ENCODE assay signal across 22 cellular contexts in genomic region chr15:91966181-91966552, GRCh38.
DNase-seq lines count a peak whose midpoint lies in the region; ATAC-seq, FAIRE-seq and TF ChIP-seq lines count a peak whose summit lies in the region.
"Had no signal": no experiment of that assay in that cellular context is flagged by ENCODE, and none has a peak within 500 bp of the region (broad histone marks: within the 10 kb centered on the region; RNA-seq: fewer than 3 reads in every experiment).

No MANE protein-coding gene starts in this region.

- 25% methylated on average over 7 of the region's 7 CpGs for WGBS in A549 (ENCODE audit: missing lambda C conversion rate)

- no TSS peak for BruUV-seq in PC-3 (replicated peaks; lab: Mats Ljungman, UMichigan)

- H3K4me3 Mint-ChIP-seq in activated CD4-positive, alpha-beta T cell treated with anti-CD3 and anti-CD28 coated beads, Interleukin-2, amount 10 ng/mL, durations not matched to agents 24 days and 14 days, result no peak overlapping the region
- no peak overlapping the region for H3K4me3 Mint-ChIP-seq in WTC11
- H3K4me3 Mint-ChIP-seq: CD14-positive monocyte had no signal

- CTCF ChIA-PET in A549 (lab: Yijun Ruan, JAX), result interaction anchor here (0.6 to 7.2 kb wide), 9 partner anchors 15 to 663 kb away, joined by 3 to 52 read pairs (median 3); no protein-coding TSS in a partner anchor
- CTCF ChIA-PET in PC-3 (lab: Charles Lee), result no interaction called here
- CTCF ChIA-PET in WTC11 (lab: Charles Lee), result interaction anchor here (1.0 kb wide), 1 partner anchor 111 kb away, joined by 3 read pairs; no protein-coding TSS in a partner anchor

- peaks cover 5% of the 10 kb centered on the region for H3K9me3 Mint-ChIP-seq in activated CD4-positive, alpha-beta T cell treated with anti-CD3 and anti-CD28 coated beads, Interleukin-2, amount 10 ng/mL, durations not matched to agents 24 days and 14 days
- H3K9me3 Mint-ChIP-seq in WTC11, result peaks cover 11% of the 10 kb centered on the region

- no peaks in the 10 kb centered on the region for H4K20me1 ChIP-seq in PC-3 (ENCODE audit: low read length)

- H3K4me1 Mint-ChIP-seq in activated CD4-positive, alpha-beta T cell treated with anti-CD3 and anti-CD28 coated beads, Interleukin-2, amount 10 ng/mL, durations not matched to agents 24 days and 14 days, result peaks cover 8% of the 10 kb centered on the region
- H3K4me1 Mint-ChIP-seq in WTC11, result peaks cover 20% of the 10 kb centered on the region

- H3F3A ChIP-seq in PC-3 (ENCODE audit: low read length, unreplicated experiment), result no peaks in the 10 kb centered on the region

- no peak for TF ChIP-seq EP300 in A549 (IDR thresholded peaks at IDR 0.05)

- no peak overlapping the region for H3K27ac Mint-ChIP-seq in activated CD4-positive, alpha-beta T cell treated with anti-CD3 and anti-CD28 coated beads, Interleukin-2, amount 10 ng/mL, durations not matched to agents 24 days and 14 days
- H3K27ac Mint-ChIP-seq in WTC11, result no peak overlapping the region

- H3K27ac ChIP-seq in A549 (peak overlapping the region; percentile 72 to 87), PC-3 (ENCODE audit: low read length) (peak overlapping the region; percentile 66), coronary artery (peak overlapping the region; percentile 64 to 84)
- H3K27ac ChIP-seq: ovary, SJSA1 had no signal

- H3K27me3 ChIP-seq in PC-3 (ENCODE audit: low read length), result peaks cover 25% of the 10 kb centered on the region
- H3K27me3 ChIP-seq: ovary, SJSA1 had no signal

- H3K4me3 ChIP-seq in A549, result peak overlapping the region; percentile 5; the same call in 1 of the 3 replicates
- H3K4me3 ChIP-seq in PC-3 (ENCODE audit: low read length), result 0 out of 2 replicates have a peak overlapping the region, but pooled peaks have one; percentile 18
- H3K4me3 ChIP-seq in coronary artery, result peak overlapping the region; percentile 37
- H3K4me3 ChIP-seq: ovary, SJSA1 had no signal

- TF ChIP-seq POLR2A in A549 (IDR thresholded peaks at IDR 0.05; ENCODE audit: low read length), result no peak

- peaks cover 39% of the 10 kb centered on the region for H3K4me1 ChIP-seq in A549
- peaks cover 17% of the 10 kb centered on the region for H3K4me1 ChIP-seq in PC-3 (ENCODE audit: insufficient read depth, low read length)
- H3K4me1 ChIP-seq: SJSA1 had no signal

- no peaks in the 10 kb centered on the region for H3K9me3 ChIP-seq in A549
- no peaks in the 10 kb centered on the region for H3K9me3 ChIP-seq in PC-3 (ENCODE audit: low read length)
- H3K9me3 ChIP-seq: ovary, SJSA1 had no signal

- no peaks in the 10 kb centered on the region for H3K79me2 ChIP-seq in PC-3 (ENCODE audit: low read length)

- POLR2A ChIA-PET in A549 (lab: Yijun Ruan, JAX) (interaction anchor here (0.8 to 1.3 kb wide), 3 partner anchors 12 to 112 kb away, joined by 3 to 7 read pairs (median 5); partner anchors contain the start of gene SLCO3A1), PC-3 (lab: Charles Lee; ENCODE audit: unreplicated experiment) (no interaction called here), WTC11 (lab: Charles Lee) (no interaction called here)

- H3K36me3 Mint-ChIP-seq in activated CD4-positive, alpha-beta T cell treated with anti-CD3 and anti-CD28 coated beads, Interleukin-2, amount 10 ng/mL, durations not matched to agents 24 days and 14 days (ENCODE audit: low read depth), result no peaks in the 10 kb centered on the region
- peaks cover 4% of the 10 kb centered on the region for H3K36me3 Mint-ChIP-seq in WTC11

- intact Hi-C loops in PC-3 (cut with micrococcal nuclease), result no loop called here
- intact Hi-C loops in activated CD4-positive, alpha-beta T cell treated with anti-CD3 and anti-CD28 coated beads, Interleukin-2, amount 10 ng/mL, durations not matched to agents 24 days and 14 days (cut with micrococcal nuclease), result no loop called here

- H2AFZ ChIP-seq in PC-3 (ENCODE audit: low read length), result peak overlapping the region; percentile 29; the same call in 1 of the 2 replicates

- no peaks in the 10 kb centered on the region for H3K9me2 ChIP-seq in PC-3 (replicated peaks; ENCODE audit: low read length)

- H3K4me2 ChIP-seq in A549, result peak overlapping the region; percentile 83
- H3K4me2 ChIP-seq in PC-3 (ENCODE audit: low read length), result peak overlapping the region; percentile 69

- no peaks in the 10 kb centered on the region for H3K36me3 ChIP-seq in PC-3 (ENCODE audit: low read depth, low read length)
- H3K36me3 ChIP-seq: ovary, SJSA1 had no signal

- H3K9ac ChIP-seq in PC-3 (ENCODE audit: low read length), result no peak overlapping the region

- no peak for TF ChIP-seq CTCF in A549 (IDR thresholded peaks at IDR 0.05)
- TF ChIP-seq CTCF in PC-3 (conservative IDR thresholded peaks at IDR 0.05; ENCODE audit: low read depth, low read length), result no peak
- no peak for TF ChIP-seq CTCF in coronary artery (IDR thresholded peaks at IDR 0.05)
- TF ChIP-seq CTCF in omental fat pad (IDR thresholded peaks at IDR 0.05), result no peak
- no peak for TF ChIP-seq CTCF in WTC11 (IDR thresholded peaks at IDR 0.05)

- DNase-seq in A549 (ENCODE audit: low read depth in 1 of 2, low spot score in 1 of 2) (no peak), PC-3 (no peak), coronary artery (ENCODE audit: low spot score) (no peak), omental fat pad (ENCODE audit: low spot score) (no peak), NOMO-1 (lab: John Stamatoyannopoulos, UW; ENCODE audit: unreplicated experiment in 2 of 2) (no peak), WTC11 (ENCODE audit: low spot score) (no peak)
- no peak for DNase-seq in activated CD4-positive, alpha-beta T cell treated with anti-CD3 and anti-CD28 coated beads, Interleukin-2, amount 10 ng/mL, durations not matched to agents 24 days and 14 days
- no peak for DNase-seq in stimulated activated CD4-positive, alpha-beta T cell treated with anti-CD3 and anti-CD28 coated beads, Interleukin-4, amount 100 ng/mL, for 4 hours
- DNase-seq: activated CD4-positive, alpha-beta T cell treated with anti-CD3 and anti-CD28 coated beads for 4 hours; activated CD8-positive, alpha-beta memory T cell treated with anti-CD3 and anti-CD28 coated beads, Interleukin-2, amount 50 U/mL, for 48 hours; activated effector memory CD4-positive, alpha-beta T cell treated with anti-CD3 and anti-CD28 coated beads, Interleukin-2, amount 50 U/mL, for 16 hours; cerebellar nuclear complex; DMS 273 treated with DMSO at 0.1 percent for 48 hours; KBM-7; NCI-H1048; NCI-H2081 treated with DMSO at 0.1 percent for 48 hours; NCI-H510A treated with DMSO at 0.1 percent for 48 hours; ovary had no signal

- no peak for FAIRE-seq in A549 (lab: Jason Lieb, UNC)
- FAIRE-seq: endometrium, G401.6 had no signal

- H3K27me3 Mint-ChIP-seq in activated CD4-positive, alpha-beta T cell treated with anti-CD3 and anti-CD28 coated beads, Interleukin-2, amount 10 ng/mL, durations not matched to agents 24 days and 14 days, result peaks cover 2% of the 10 kb centered on the region
- H3K27me3 Mint-ChIP-seq in WTC11 (ENCODE audit: low read depth), result no peaks in the 10 kb centered on the region

- no peak for TF ChIP-seq RAD21 in A549 (conservative IDR thresholded peaks at IDR 0.05 in 1 of 2, IDR thresholded peaks at IDR 0.05 in 1 of 2)

- peak in 1 of 2 experiments; percentile 60; a peak in 3 of 6 replicates for ATAC-seq in A549
- no peak for ATAC-seq in PC-3
- ATAC-seq in omental fat pad (ENCODE audit: low FRiP score), result peak; percentile 43
- no peak for ATAC-seq in WTC11

TF ChIP-seq in A549, 52 proteins besides CTCF, POLR2A, EP300 and RAD21:
- TF ChIP-seq FOSB (CRISPR knock-in tag; IDR thresholded peaks at IDR 0.05) (no peak), SREBF2 (IDR thresholded peaks at IDR 0.05) (no peak), ZSCAN20 (CRISPR knock-in tag; IDR thresholded peaks at IDR 0.05) (no peak), KDM5A (IDR thresholded peaks at IDR 0.05) (no peak), JUNB (IDR thresholded peaks at IDR 0.05) (no peak), CEBPB (IDR thresholded peaks at IDR 0.05) (no peak), NPAS2 (CRISPR knock-in tag; IDR thresholded peaks at IDR 0.05; ENCODE audit: borderline replicate concordance) (no peak), CBX2 (IDR thresholded peaks at IDR 0.05; ENCODE audit: borderline replicate concordance, low read depth) (no peak), ATOH8 (CRISPR knock-in tag; IDR thresholded peaks at IDR 0.05; ENCODE audit: low read depth) (no peak), CHD4 (IDR thresholded peaks at IDR 0.05; ENCODE audit: borderline replicate concordance) (no peak), ZFP36 (IDR thresholded peaks at IDR 0.05; ENCODE audit: borderline replicate concordance, partially characterized antibody) (no peak), KDM1A (IDR thresholded peaks at IDR 0.05; ENCODE audit: low read depth) (no peak)

TF ChIP-seq in WTC11, 78 proteins besides CTCF, POLR2A, EP300 and RAD21 (continues in another document):
- TF ChIP-seq ESRRA (CRISPR knock-in tag; IDR thresholded peaks at IDR 0.05; ENCODE audit: borderline replicate concordance), result no peak
- no peak for TF ChIP-seq ZNF232 (CRISPR knock-in tag; IDR thresholded peaks at IDR 0.05)
- TF ChIP-seq NR3C1 (CRISPR knock-in tag; conservative IDR thresholded peaks at IDR 0.05; ENCODE audit: low read depth), result no peak
- no peak for TF ChIP-seq KAT7 (CRISPR knock-in tag; IDR thresholded peaks at IDR 0.05; ENCODE audit: borderline replicate concordance)
- no peak for TF ChIP-seq MAX (CRISPR knock-in tag; IDR thresholded peaks at IDR 0.05)
- TF ChIP-seq HMGA2 (CRISPR knock-in tag; IDR thresholded peaks at IDR 0.05), result no peak
- no peak for TF ChIP-seq AR (CRISPR knock-in tag; IDR thresholded peaks at IDR 0.05)
- TF ChIP-seq NR2C2 (CRISPR knock-in tag; IDR thresholded peaks at IDR 0.05), result no peak
